ENCODE assay signal across 9 cellular contexts in genomic region chr1:1402081-1402900, GRCh38. TPM values are rescaled to one million over a fixed set of nuclear protein-coding genes. Genes with fewer than 3 reads are reported as not detected.
DNase-seq lines count a peak whose midpoint lies in the region; ATAC-seq, FAIRE-seq and TF ChIP-seq lines count a peak whose summit lies in the region.
"Had no signal": no experiment of that assay in that cellular context is flagged by ENCODE, and none has a peak within 500 bp of the region (broad histone marks: within the 10 kb centered on the region; RNA-seq: fewer than 3 reads in every experiment).

No MANE protein-coding gene starts in this region.

- H3K4me3 ChIP-seq in A549 = no peak overlapping the region
- no peak overlapping the region for H3K4me3 ChIP-seq in thoracic aorta
- H3K4me3 ChIP-seq in stomach = no peak overlapping the region

- WGBS in A549 (ENCODE audit: missing lambda C conversion rate) = 68% methylated on average over 20 of the region's 20 CpGs
- 68 to 75% (median 70%) methylated on average over 19 to 20 of the region's 20 CpGs for WGBS in stomach, 5 donors

- H3K27me3 Mint-ChIP-seq in glutamatergic neuron (ENCODE audit: unreplicated experiment) = peaks cover 5% of the 10 kb centered on the region

- TF ChIP-seq POLR2A in A549 (IDR thresholded peaks at IDR 0.05; ENCODE audit: low read length) (no peak), stomach (IDR thresholded peaks at IDR 0.05) (no peak)

- TF ChIP-seq CTCF in A549 (IDR thresholded peaks at IDR 0.05) (peak; percentile 57), glutamatergic neuron (IDR thresholded peaks at IDR 0.05; ENCODE audit: partially characterized antibody, unreplicated experiment) (peak; percentile 47), thoracic aorta (IDR thresholded peaks at IDR 0.05) (peak; percentile 16), stomach (IDR thresholded peaks at IDR 0.05) (peak in 2 of 7 experiments; percentile 24 to 35)

- TF ChIP-seq RAD21 in A549 (conservative IDR thresholded peaks at IDR 0.05 in 1 of 2, IDR thresholded peaks at IDR 0.05 in 1 of 2) = no peak

- peak overlapping the region; percentile 10 for H3K27ac Mint-ChIP-seq in glutamatergic neuron (ENCODE audit: unreplicated experiment)

- CTCF ChIA-PET in A549 (lab: Yijun Ruan, JAX) = interaction anchor here (0.6 to 2.3 kb wide), 12 partner anchors 10 to 108 kb away, joined by 3 to 13 read pairs (median 4); partner anchors contain the start of gene AURKAIP1

- H3K4me2 ChIP-seq in A549 = no peak overlapping the region; the same call in 2 of the 3 replicates

- peak overlapping the region; percentile 52 for H3K4me3 Mint-ChIP-seq in glutamatergic neuron (ENCODE audit: unreplicated experiment)

- intact Hi-C loops in stomach (cut with DNase I; ENCODE audit: low total_unique reads) = no loop called here

- H3K4me1 ChIP-seq in A549 (peaks cover 37% of the 10 kb centered on the region), thoracic aorta (ENCODE audit: control insufficient read depth in 1 of 2, low read depth in 2 of 2) (peaks cover 28 to 47% of the 10 kb centered on the region in 2 donors), stomach (peaks cover 37 to 81% (median 66%) of the 10 kb centered on the region in 4 donors)

- DNase-seq in A549 (ENCODE audit: low read depth in 1 of 2, low spot score in 1 of 2) (peak; percentile 51 to 71), EL (peak; percentile 49), NCI-H2196 treated with DMSO at 0.1 percent for 48 hours (lab: John Stamatoyannopoulos, UW; ENCODE audit: unreplicated experiment) (peak; percentile 31), glutamatergic neuron (peak; percentile 66), thoracic aorta (ENCODE audit: low spot score) (no peak), stomach (no peak)
- peak; percentile 67 to 68 for DNase-seq in activated T-cell treated with anti-CD3 and anti-CD28 coated beads, Interleukin-2, amount 50 U/mL, for 48 hours

- H3K27ac ChIP-seq in A549 = no peak overlapping the region
- H3K27ac ChIP-seq in thoracic aorta = no peak overlapping the region
- H3K27ac ChIP-seq in stomach = peak overlapping the region in 2 of 5 donors; percentile 4 to 7
- H3K27ac ChIP-seq: neutrophil had no signal

- H3K27me3 ChIP-seq in thoracic aorta (replicated peaks; ENCODE audit: insufficient read depth) = no peaks in the 10 kb centered on the region
- no peaks in the 10 kb centered on the region for H3K27me3 ChIP-seq in stomach
- H3K27me3 ChIP-seq: neutrophil had no signal

- H3K9me3 Mint-ChIP-seq in glutamatergic neuron (ENCODE audit: unreplicated experiment) = peaks cover 24% of the 10 kb centered on the region

- TF ChIP-seq EP300 in A549 (IDR thresholded peaks at IDR 0.05) = no peak
- TF ChIP-seq EP300 in stomach (IDR thresholded peaks at IDR 0.05) = no peak

- no peak for FAIRE-seq in A549 (lab: Jason Lieb, UNC)

- peaks cover 45% of the 10 kb centered on the region for H3K36me3 ChIP-seq in thoracic aorta
- H3K36me3 ChIP-seq in stomach = peaks cover 51 to 70% (median 60%) of the 10 kb centered on the region in 4 donors

- no peaks in the 10 kb centered on the region for H3K36me3 Mint-ChIP-seq in glutamatergic neuron (ENCODE audit: unreplicated experiment)

- ATAC-seq in A549 = peak; percentile 5 to 14; a peak in 3 of 6 replicates
- ATAC-seq in thoracic aorta (ENCODE audit: insufficient number of reproducible peaks, low FRiP score, low read depth) = no peak
- ATAC-seq in GM18498 (IDR thresholded peaks at IDR 0.05; ENCODE audit: unreplicated experiment) = no peak

- H3K4me1 Mint-ChIP-seq in glutamatergic neuron (ENCODE audit: low read depth, unreplicated experiment) = peaks cover 5% of the 10 kb centered on the region

- H3K9me3 ChIP-seq in A549 (no peaks in the 10 kb centered on the region), thoracic aorta (no peaks in the 10 kb centered on the region), stomach (no peaks in the 10 kb centered on the region)
- H3K9me3 ChIP-seq: neutrophil had no signal

- POLR2A ChIA-PET in A549 (lab: Yijun Ruan, JAX) = interaction anchor here (0.9 to 1.1 kb wide), 3 partner anchors 24 to 989 kb away, joined by 3 to 6 read pairs (median 3); partner anchors contain the start of genes AURKAIP1, MORN1 and RER1

TF ChIP-seq in A549, 52 proteins besides CTCF, POLR2A, EP300 and RAD21:
- TF ChIP-seq TP53 (CRISPR knock-in tag; IDR thresholded peaks at IDR 0.05) = no peak
- TF ChIP-seq, protein P1, sequence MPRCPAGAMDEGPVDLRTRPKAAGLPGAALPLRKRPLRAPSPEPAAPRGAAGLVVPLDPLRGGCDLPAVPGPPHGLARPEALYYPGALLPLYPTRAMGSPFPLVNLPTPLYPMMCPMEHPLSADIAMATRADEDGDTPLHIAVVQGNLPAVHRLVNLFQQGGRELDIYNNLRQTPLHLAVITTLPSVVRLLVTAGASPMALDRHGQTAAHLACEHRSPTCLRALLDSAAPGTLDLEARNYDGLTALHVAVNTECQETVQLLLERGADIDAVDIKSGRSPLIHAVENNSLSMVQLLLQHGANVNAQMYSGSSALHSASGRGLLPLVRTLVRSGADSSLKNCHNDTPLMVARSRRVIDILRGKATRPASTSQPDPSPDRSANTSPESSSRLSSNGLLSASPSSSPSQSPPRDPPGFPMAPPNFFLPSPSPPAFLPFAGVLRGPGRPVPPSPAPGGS (IDR thresholded peaks at IDR 0.05) = 0 out of 3 replicates have a peak, but pooled peaks have one; percentile 14

RNA-seq across cellular contexts. Expression of gene CCNL2, which starts 3.2 kb away (rescaled TPM):
- polyA plus RNA-seq in A549 (2011; rRNA removed) (111 TPM in 2 replicates), A549 (2017; fragmentation: RNase III; extraction: RNeasy Plus Mini Kit Qiagen cat#74134 plus additional on column Dnase treatment) (80.3 to 93.3 TPM (median 85.5 TPM) in 3 replicates), stomach (100 to 1,000 TPM in 1 of 3 donors, 10 to 100 TPM in 2; 33.4 to 166 (median 34.7) TPM)
- polyA plus RNA-seq in A549 (2012; cell fraction: cytosol; rRNA removed) = 63.8 and 64.7 TPM in 2 replicates
- 470 and 556 TPM in 2 replicates for polyA plus RNA-seq in A549 (2012; cell fraction: nucleus; rRNA removed)
- 32.8 and 37.7 TPM in 2 replicates for polyA minus RNA-seq in A549 (2011; rRNA and poly(A)+ RNA removed)
- total RNA-seq in glutamatergic neuron (ENCODE audit: unreplicated experiment) (394 TPM), thoracic aorta (100 to 1,000 TPM; 214 to 313 TPM), stomach (100 to 1,000 TPM; 265 to 739 (median 422) TPM)

RNA-seq across cellular contexts. Expression of gene MRPL20, which starts 4.8 kb away (rescaled TPM):
- polyA plus RNA-seq in A549 (2011; rRNA removed) (146 and 163 TPM in 2 replicates), A549 (2017; fragmentation: RNase III; extraction: RNeasy Plus Mini Kit Qiagen cat#74134 plus additional on column Dnase treatment) (151 to 164 TPM (median 158 TPM) in 3 replicates), stomach (100 to 1,000 TPM; 136 to 187 (median 150) TPM)
- 151 and 186 TPM in 2 replicates for polyA plus RNA-seq in A549 (2012; cell fraction: cytosol; rRNA removed)
- 78.1 and 104 TPM in 2 replicates for polyA plus RNA-seq in A549 (2012; cell fraction: nucleus; rRNA removed)
- polyA minus RNA-seq in A549 (2011; rRNA and poly(A)+ RNA removed) = 50.5 and 55.7 TPM in 2 replicates
- total RNA-seq in glutamatergic neuron (ENCODE audit: unreplicated experiment) (98.6 TPM), thoracic aorta (100 to 1,000 TPM in 1 of 2 donors, 10 to 100 TPM in 1; 96.9 to 121 TPM), stomach (100 to 1,000 TPM in 2 of 5 donors, 10 to 100 TPM in 3; 53.9 to 116 (median 82.9) TPM)

RNA-seq across cellular contexts. Expression of gene ANKRD65, which starts 18.8 kb away (rescaled TPM):
- polyA plus RNA-seq in A549 (2011; rRNA removed) = not detected in 2 replicates
- 0.07 and 0.12 TPM in 2 replicates for polyA plus RNA-seq in A549 (2012; cell fraction: cytosol; rRNA removed)
- 0.05 TPM in 1 of 2 replicates, not detected in the other for polyA plus RNA-seq in A549 (2012; cell fraction: nucleus; rRNA removed)
- polyA plus RNA-seq in A549 (2017; fragmentation: RNase III; extraction: RNeasy Plus Mini Kit Qiagen cat#74134 plus additional on column Dnase treatment) = 0.05 TPM in 1 of 3 replicates, not detected in the others
- not detected in 2 replicates for polyA minus RNA-seq in A549 (2011; rRNA and poly(A)+ RNA removed)
- total RNA-seq in glutamatergic neuron (ENCODE audit: unreplicated experiment) = 38.4 TPM
- total RNA-seq in thoracic aorta = under 1 TPM in 1 of 2 donors, not detected in 1; 0.68 TPM
- total RNA-seq in stomach = 10 to 100 TPM in 1 of 5 donors, 1 to 10 TPM in 2, under 1 TPM in 1, not detected in 1; 0.89 to 13.6 (median 4.7) TPM
- 10 to 100 TPM in 2 of 3 donors, 1 to 10 TPM in 1; 8.7 to 13.5 (median 13.3) TPM for polyA plus RNA-seq in stomach

RNA-seq across cellular contexts. Expression of gene AURKAIP1, which starts 27.3 kb away (rescaled TPM):
- polyA plus RNA-seq in A549 (2011; rRNA removed) (49.8 and 62.0 TPM in 2 replicates), A549 (2017; fragmentation: RNase III; extraction: RNeasy Plus Mini Kit Qiagen cat#74134 plus additional on column Dnase treatment) (97.2 to 102 TPM (median 97.9 TPM) in 3 replicates), stomach (100 to 1,000 TPM; 244 to 281 (median 259) TPM)
- 155 and 157 TPM in 2 replicates for polyA plus RNA-seq in A549 (2012; cell fraction: cytosol; rRNA removed)
- 96.0 and 111 TPM in 2 replicates for polyA plus RNA-seq in A549 (2012; cell fraction: nucleus; rRNA removed)
- 13.1 and 17.2 TPM in 2 replicates for polyA minus RNA-seq in A549 (2011; rRNA and poly(A)+ RNA removed)
- total RNA-seq in glutamatergic neuron (ENCODE audit: unreplicated experiment) (130 TPM), thoracic aorta (10 to 100 TPM; 43.5 to 94.5 TPM), stomach (100 to 1,000 TPM in 3 of 5 donors, 10 to 100 TPM in 2; 50.9 to 146 (median 104) TPM)

RNA-seq across cellular contexts. Expression of gene VWA1, which starts 33.2 kb away (rescaled TPM):
- 3.7 and 4.0 TPM in 2 replicates for polyA plus RNA-seq in A549 (2011; rRNA removed)
- 8.6 and 13.7 TPM in 2 replicates for polyA plus RNA-seq in A549 (2012; cell fraction: cytosol; rRNA removed)
- polyA plus RNA-seq in A549 (2012; cell fraction: nucleus; rRNA removed) = 17.7 and 31.1 TPM in 2 replicates
- polyA plus RNA-seq in A549 (2017; fragmentation: RNase III; extraction: RNeasy Plus Mini Kit Qiagen cat#74134 plus additional on column Dnase treatment) = 4.2 to 5.3 TPM (median 4.8 TPM) in 3 replicates
- 1.2 and 1.3 TPM in 2 replicates for polyA minus RNA-seq in A549 (2011; rRNA and poly(A)+ RNA removed)
- 56.9 TPM for total RNA-seq in glutamatergic neuron (ENCODE audit: unreplicated experiment)
- total RNA-seq in thoracic aorta = 10 to 100 TPM; 21.7 to 23.6 TPM
- total RNA-seq in stomach = 10 to 100 TPM; 11.4 to 37.7 (median 21.1) TPM
- 10 to 100 TPM in 2 of 3 donors, 1 to 10 TPM in 1; 7.6 to 64.8 (median 24.8) TPM for polyA plus RNA-seq in stomach

Comparison
In these comparisons a context has a peak if more than half of its experiments do, and no peak if none do; other contexts are left out.
1. ATAC-seq: peak in A549 (2 of 2); none in thoracic aorta (single experiment) and GM18498 (single experiment).
2. DNase-seq: peak in A549 (2 of 2), EL (single experiment), NCI-H2196 treated with DMSO at 0.1 percent for 48 hours (single experiment), activated T-cell treated with anti-CD3 and anti-CD28 coated beads, Interleukin-2, amount 50 U/mL, for 48 hours (2 of 2) and glutamatergic neuron (single experiment); none in thoracic aorta (single experiment) and stomach (single experiment).